2 cellular contexts compared by ENCODE assay signal in genomic region chr13:50358715-50359367, GRCh38.
TF ChIP-seq lines count a peak whose summit lies in the region.

No MANE protein-coding gene starts in this region.

TF ChIP-seq in liver, 16 proteins besides CTCF, POLR2A, EP300 and RAD21 (continued from another document):
- TF ChIP-seq REST (IDR thresholded peaks at IDR 0.05) = no peak
- no peak for TF ChIP-seq ZBTB33 (IDR thresholded peaks at IDR 0.05)
- no peak for TF ChIP-seq FOXA1 (IDR thresholded peaks at IDR 0.05)
- TF ChIP-seq ATF3 (IDR thresholded peaks at IDR 0.05) = no peak
- no peak for TF ChIP-seq HNF4G (IDR thresholded peaks at IDR 0.05)
- no peak for TF ChIP-seq TAF1 (conservative IDR thresholded peaks at IDR 0.05)
- no peak for TF ChIP-seq GABPA (IDR thresholded peaks at IDR 0.05 in 1 of 2, conservative IDR thresholded peaks at IDR 0.05 in 1 of 2)
- TF ChIP-seq NR2F2 (IDR thresholded peaks at IDR 0.05) = no peak
- TF ChIP-seq RXRA (IDR thresholded peaks at IDR 0.05) = no peak
TF ChIP-seq in liver: peak in this region for 0.

TF ChIP-seq in HepG2, 621 proteins besides CTCF, POLR2A, EP300 and RAD21 (continued from another document):
- no peak for TF ChIP-seq ZHX2 (IDR thresholded peaks at IDR 0.05; ENCODE audit: low read depth)
- no peak for TF ChIP-seq ZHX2 (CRISPR knock-in tag; IDR thresholded peaks at IDR 0.05; ENCODE audit: borderline replicate concordance)
- no peak for TF ChIP-seq CEBPB (IDR thresholded peaks at IDR 0.05; ENCODE audit: borderline replicate concordance, low read depth, low read length)
- TF ChIP-seq TFDP2 (CRISPR knock-in tag; IDR thresholded peaks at IDR 0.05) = no peak
- no peak for TF ChIP-seq FOXO4 (CRISPR knock-in tag; conservative IDR thresholded peaks at IDR 0.05)
- no peak for TF ChIP-seq ZNF180 (CRISPR knock-in tag; IDR thresholded peaks at IDR 0.05; ENCODE audit: borderline replicate concordance, low read depth)
- no peak for TF ChIP-seq PATZ1 (CRISPR knock-in tag; IDR thresholded peaks at IDR 0.05)
TF ChIP-seq in HepG2: peak in this region for 0.
